28 cellular contexts compared by ENCODE assay signal in genomic region chr5:145579336-145579735, GRCh38.
"Had no signal": no experiment of that assay in that cellular context is flagged by ENCODE, and none has a peak within 500 bp of the region (broad histone marks: within the 10 kb centered on the region; RNA-seq: fewer than 3 reads in every experiment).

No MANE protein-coding gene starts in this region.

- DNase-seq: activated CD4-positive, alpha-beta memory T cell treated with anti-CD3 and anti-CD28 coated beads for 36 hours; activated CD4-positive, alpha-beta T cell treated with anti-CD3 and anti-CD28 coated beads for 36 hours; activated CD4-positive, alpha-beta T cell treated with anti-CD3 and anti-CD28 coated beads, Interleukin-2, amount 10 ng/mL, durations not matched to agents 24 days and 14 days; activated CD4-positive, CD25-positive, alpha-beta regulatory T cell; activated CD4-positive, CD25-positive, alpha-beta regulatory T cell treated with anti-CD3 and anti-CD28 coated beads, Interleukin-2, amount 50 U/mL, for 72 hours; activated CD8-positive, alpha-beta memory T cell treated with anti-CD3 and anti-CD28 coated beads, Interleukin-2, amount 10 ng/mL, durations not matched to agents 7 days and 5 days; activated CD8-positive, alpha-beta memory T cell treated with anti-CD3 and anti-CD28 coated beads, Interleukin-2, amount 50 U/mL, for 4 hours; activated CD8-positive, alpha-beta T cell treated with anti-CD3 and anti-CD28 coated beads, Interleukin-2, amount 10 ng/mL, durations not matched to agents 7 days and 5 days; activated effector memory CD4-positive, alpha-beta T cell treated with anti-CD3 and anti-CD28 coated beads, Interleukin-2, amount 50 U/mL, for 16 hours; activated naive CD4-positive, alpha-beta T cell treated with anti-CD3 and anti-CD28 coated beads for 36 hours; activated naive CD8-positive, alpha-beta T cell treated with anti-CD3 and anti-CD28 coated beads for 36 hours; activated naive CD8-positive, alpha-beta T cell treated with anti-CD3 and anti-CD28 coated beads, Interleukin-2, amount 50 U/mL, for 24 hours; activated T-cell treated with anti-CD3 and anti-CD28 coated beads, Interleukin-2, amount 50 U/mL, for 1 hour; activated T-cell treated with anti-CD3 and anti-CD28 coated beads, Interleukin-2, amount 50 U/mL, for 48 hours; adrenal gland; amygdala; aorta; body of pancreas; central memory CD4-positive, alpha-beta T cell; cerebellar nuclear complex; colonic mucosa; effector CD8-positive, alpha-beta T cell; esophagus squamous epithelium; foreskin melanocyte; heart right ventricle had no signal

- H3K4me3 ChIP-seq: adrenal gland, body of pancreas, cardiac muscle cell, colonic mucosa, esophagus squamous epithelium, gastroesophageal sphincter, heart right ventricle, hepatocyte had no signal

- ATAC-seq: activated CD4-positive, alpha-beta T cell treated with anti-CD3 and anti-CD28 coated beads for 36 hours; activated CD8-positive, alpha-beta memory T cell treated with anti-CD3 and anti-CD28 coated beads, Interleukin-2, amount 10 ng/mL, durations not matched to agents 7 days and 5 days; activated CD8-positive, alpha-beta T cell treated with anti-CD3 and anti-CD28 coated beads, Interleukin-2, amount 10 ng/mL, durations not matched to agents 7 days and 5 days; activated naive CD8-positive, alpha-beta T cell treated with anti-CD3 and anti-CD28 coated beads, Interleukin-2, amount 50 U/mL, for 24 hours; body of pancreas; gastroesophageal sphincter; heart right ventricle had no signal
